Comparison of ENCODE assay signal across 1 cellular context in genomic region chr5:103340717-103341397, GRCh38.
TF ChIP-seq lines count a peak whose summit lies in the region.

No MANE protein-coding gene starts in this region.

TF ChIP-seq in GM12878, 131 proteins besides CTCF, POLR2A, EP300 and RAD21 (continued from another document):
- TF ChIP-seq IRF3 (IDR thresholded peaks at IDR 0.05) (no peak), ZNF622 (IDR thresholded peaks at IDR 0.05) (no peak), SKIL (IDR thresholded peaks at IDR 0.05; ENCODE audit: low read depth, poor library complexity, severe bottlenecking) (peak; percentile 75), BACH1 (IDR thresholded peaks at IDR 0.05; ENCODE audit: borderline replicate concordance) (peak; percentile 86; the same call in 1 of the 2 replicates), NR2F1 (conservative IDR thresholded peaks at IDR 0.05) (peak; percentile 41; the same call in 1 of the 2 replicates), MTA3 (IDR thresholded peaks at IDR 0.05; ENCODE audit: borderline replicate concordance, low read length) (peak; percentile 53; the same call in 1 of the 2 replicates), JUNB (IDR thresholded peaks at IDR 0.05) (peak; percentile 91), CUX1 (IDR thresholded peaks at IDR 0.05; ENCODE audit: insufficient replicate concordance, low read depth, low read length) (peak; percentile 87), GABPA (IDR thresholded peaks at IDR 0.05; ENCODE audit: low read depth) (peak; percentile 45; the same call in 1 of the 2 replicates), CREB1 (IDR thresholded peaks at IDR 0.05; ENCODE audit: low read depth) (peak; percentile 47; the same call in 1 of the 2 replicates), TBL1XR1 (IDR thresholded peaks at IDR 0.05; ENCODE audit: low read depth, low read length) (0 out of 2 replicates have a peak, but pooled peaks have one; percentile 18), IKZF1 (conservative IDR thresholded peaks at IDR 0.05) (peak; percentile 46; the same call in 1 of the 2 replicates), ASH2L (IDR thresholded peaks at IDR 0.05; ENCODE audit: borderline replicate concordance, low read depth) (no peak), USF1 (IDR thresholded peaks at IDR 0.05; ENCODE audit: borderline replicate concordance, extremely low read length, insufficient read depth, low read depth, low read length) (no peak), FOXM1 (IDR thresholded peaks at IDR 0.05; ENCODE audit: low read depth, low read length) (peak; percentile 57; the same call in 1 of the 2 replicates), JUND (IDR thresholded peaks at IDR 0.05; ENCODE audit: low read depth, low read length) (0 out of 2 replicates have a peak, but pooled peaks have one; percentile 30), REST (IDR thresholded peaks at IDR 0.05; ENCODE audit: low read depth, low read length) (no peak), NFIC (IDR thresholded peaks at IDR 0.05; ENCODE audit: low read depth, low read length) (peak; percentile 88), SIN3A (IDR thresholded peaks at IDR 0.05; ENCODE audit: low read depth, low read length) (no peak), DPF2 (IDR thresholded peaks at IDR 0.05) (peak; percentile 58; the same call in 1 of the 2 replicates), ETV6 (conservative IDR thresholded peaks at IDR 0.05 in 1 of 2, IDR thresholded peaks at IDR 0.05 in 1 of 2; ENCODE audit: borderline replicate concordance in 1 of 2, low read depth in 1 of 2) (peak in 1 of 2 experiments; percentile 66; a peak in 1 of 4 replicates), BCL11A (IDR thresholded peaks at IDR 0.05; ENCODE audit: low read depth, low read length) (peak; percentile 62; the same call in 1 of the 2 replicates), NR2C1 (IDR thresholded peaks at IDR 0.05) (no peak)
